In the genomic region with DNA sequence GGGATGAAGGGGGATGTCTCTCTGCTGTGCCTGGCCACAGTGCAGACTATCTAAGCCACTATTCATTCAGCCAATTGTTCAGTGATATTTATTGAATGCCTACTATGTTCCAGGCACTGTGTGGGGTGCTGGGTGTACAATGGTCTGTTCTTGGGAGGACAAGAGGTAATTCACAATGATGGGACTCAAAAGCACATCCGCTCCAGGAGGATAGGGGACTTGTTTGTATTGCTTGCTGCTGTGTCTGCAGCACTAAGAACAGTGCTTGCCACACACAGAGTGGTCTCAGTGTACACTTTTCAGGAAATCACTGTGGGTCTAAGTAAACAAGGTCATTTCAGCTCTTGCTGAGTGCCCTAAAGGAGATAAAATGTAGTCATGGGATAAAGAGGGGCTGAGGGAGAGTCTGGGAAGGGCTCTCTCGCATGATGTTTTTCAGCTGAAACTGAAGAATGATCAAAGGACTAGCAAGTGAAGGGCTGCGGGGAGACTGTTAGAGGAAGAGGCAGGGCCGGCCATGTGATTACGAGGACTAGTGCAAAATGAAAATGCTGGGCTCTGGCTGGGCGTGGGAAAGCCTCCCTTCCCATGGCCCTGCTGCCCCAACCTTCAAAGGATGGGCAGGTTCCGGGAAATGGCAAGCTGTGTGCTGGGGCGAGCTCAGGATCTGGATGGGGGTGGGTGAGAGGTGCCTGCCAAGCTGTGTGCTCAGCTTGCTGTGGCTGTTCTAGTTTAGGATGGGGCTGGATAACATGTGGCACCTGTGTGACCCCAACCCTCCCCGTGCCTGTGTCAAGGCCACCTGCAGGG, we compare ENCODE assay signal across 18 cellular contexts. TPM values are rescaled to one million over a fixed set of nuclear protein-coding genes. Genes with fewer than 3 reads are reported as not detected.
DNase-seq lines count a peak whose midpoint lies in the region; ATAC-seq, FAIRE-seq and TF ChIP-seq lines count a peak whose summit lies in the region.
"Had no signal": no experiment of that assay in that cellular context is flagged by ENCODE, and none has a peak within 500 bp of the region (broad histone marks: within the 10 kb centered on the region; RNA-seq: fewer than 3 reads in every experiment).

No MANE protein-coding gene starts in this region.

- no peak overlapping the region for H3K18ac ChIP-seq in mesenchymal stem cell (ENCODE audit: low read depth in 1 of 2, low read length in 2 of 2)

- H2BK15ac ChIP-seq in mesenchymal stem cell (ENCODE audit: low read depth, poor library complexity, severe bottlenecking) = no peak overlapping the region

- H3K36me3 Mint-ChIP-seq in T-cell = peaks cover 30% of the 10 kb centered on the region

- H2AK5ac ChIP-seq in mesenchymal stem cell (ENCODE audit: low read length, severe bottlenecking) = no peak overlapping the region

- CTCF ChIA-PET in T-cell (lab: Charles Lee) = no interaction called here

- H3K27ac ChIP-seq in cardiac muscle cell (peak overlapping the region; percentile 45), caudate nucleus (ENCODE audit: low read depth, low read length) (peak overlapping the region; percentile 89), mesenchymal stem cell (ENCODE audit: low read length, poor library complexity, severe bottlenecking) (no peak overlapping the region), temporal lobe (ENCODE audit: low read depth, low read length) (peak overlapping the region; percentile 92)
- H3K27ac ChIP-seq: stomach had no signal

- H3K27me3 Mint-ChIP-seq in T-cell = no peaks in the 10 kb centered on the region
- H3K27me3 Mint-ChIP-seq: CD8-positive, alpha-beta memory T cell had no signal

- no peak overlapping the region for H3K23ac ChIP-seq in mesenchymal stem cell (ENCODE audit: low read length in 2 of 2)

- no peak overlapping the region for H4K91ac ChIP-seq in mesenchymal stem cell (ENCODE audit: low read length)

- H2BK120ac ChIP-seq in mesenchymal stem cell (ENCODE audit: low read depth, low read length) = no peak overlapping the region

- H3K4me1 ChIP-seq in cardiac muscle cell (ENCODE audit: low read depth) = no peaks in the 10 kb centered on the region
- H3K4me1 ChIP-seq in mesenchymal stem cell (ENCODE audit: control insufficient read depth, insufficient read depth, low read depth, low read length) = peaks cover 4% of the 10 kb centered on the region
- H3K4me1 ChIP-seq: stomach had no signal

- H2BK12ac ChIP-seq in mesenchymal stem cell (ENCODE audit: low read length in 2 of 2) = no peak overlapping the region

- no peak overlapping the region for H3K27ac Mint-ChIP-seq in T-cell
- H3K27ac Mint-ChIP-seq: activated naive CD4-positive, alpha-beta T cell treated with anti-CD3 and anti-CD28 coated beads for 36 hours; CD8-positive, alpha-beta memory T cell had no signal

- no peak overlapping the region for H2BK5ac ChIP-seq in mesenchymal stem cell (ENCODE audit: low read depth, low read length, poor library complexity, severe bottlenecking)

- no peak overlapping the region for H3K4me3 ChIP-seq in cardiac muscle cell
- H3K4me3 ChIP-seq in mesenchymal stem cell (ENCODE audit: insufficient read depth in 1 of 2, low read depth in 1 of 2, low read length in 2 of 2) = no peak overlapping the region
- H3K4me3 ChIP-seq: stomach had no signal

- FAIRE-seq in GM19239 (lab: Jason Lieb, UNC) = no peak

- no peak overlapping the region for H3K4ac ChIP-seq in mesenchymal stem cell (ENCODE audit: low read depth in 1 of 2, low read length in 2 of 2)

- no peak overlapping the region for H4K8ac ChIP-seq in mesenchymal stem cell (ENCODE audit: low read length)

- peak overlapping the region in 1 of 3 donors; percentile 37 for H3K4me3 Mint-ChIP-seq in T-cell
- H3K4me3 Mint-ChIP-seq: activated naive CD4-positive, alpha-beta T cell treated with anti-CD3 and anti-CD28 coated beads for 36 hours had no signal

- H3K9ac ChIP-seq in mesenchymal stem cell (ENCODE audit: low read length) = no peak overlapping the region

- H2AFZ ChIP-seq in mesenchymal stem cell (ENCODE audit: low read depth, low read length) = no peak overlapping the region

- no peaks in the 10 kb centered on the region for H3K36me3 ChIP-seq in cardiac muscle cell
- H3K36me3 ChIP-seq in mesenchymal stem cell (ENCODE audit: control insufficient read depth in 1 of 2, insufficient read depth in 2 of 2, low read depth in 1 of 2, low read length in 2 of 2) = peaks cover under 1 to 5% of the 10 kb centered on the region in 2 experiments

- POLR2A ChIA-PET in T-cell (lab: Charles Lee) = no interaction called here

- intact Hi-C loops in cardiac septum (cut with DNase I) = no loop called here

- WGBS in mesenchymal stem cell = 73% methylated on average over 9 of the region's 9 CpGs

- no peak for TF ChIP-seq CTCF in cardiac muscle cell (IDR thresholded peaks at IDR 0.05; ENCODE audit: low read depth, low read length)

- H3K9me3 Mint-ChIP-seq in T-cell = no peaks in the 10 kb centered on the region
- H3K9me3 Mint-ChIP-seq: activated naive CD4-positive, alpha-beta T cell treated with anti-CD3 and anti-CD28 coated beads for 36 hours; CD8-positive, alpha-beta memory T cell had no signal

- H3K27me3 ChIP-seq in cardiac muscle cell (no peaks in the 10 kb centered on the region), mesenchymal stem cell (ENCODE audit: control insufficient read depth in 1 of 2, insufficient read depth in 1 of 2, low read length in 2 of 2) (no peaks in the 10 kb centered on the region)
- H3K27me3 ChIP-seq: stomach had no signal

- H3K79me1 ChIP-seq in mesenchymal stem cell (replicated peaks; ENCODE audit: low read length, poor library complexity, severe bottlenecking) = no peaks in the 10 kb centered on the region

- H3K4me1 Mint-ChIP-seq in T-cell = peaks cover 4 to 9% (median 7%) of the 10 kb centered on the region in 3 donors
- H3K4me1 Mint-ChIP-seq: CD8-positive, alpha-beta memory T cell had no signal

- H3K9me3 ChIP-seq in cardiac muscle cell (ENCODE audit: low read depth) (no peaks in the 10 kb centered on the region), mesenchymal stem cell (ENCODE audit: control insufficient read depth, low read length) (no peaks in the 10 kb centered on the region)
- H3K9me3 ChIP-seq: stomach had no signal

- H3K4me2 ChIP-seq in mesenchymal stem cell (ENCODE audit: low read length, poor library complexity, severe bottlenecking) = no peak overlapping the region

- ATAC-seq in T-cell (replicated peaks in 1 of 4) = no peak
- ATAC-seq: activated CD4-positive, CD25-positive, alpha-beta regulatory T cell treated with anti-CD3 and anti-CD28 coated beads, Interleukin-2, amount 50 U/mL, for 24 hours; left ventricle myocardium superior; Right ventricle myocardium inferior had no signal

- peak overlapping the region in 1 of 2 experiments; percentile 39 for H3K14ac ChIP-seq in mesenchymal stem cell (ENCODE audit: low read length in 2 of 2)

- DNase-seq in cardiac muscle cell (ENCODE audit: low read depth in 1 of 2, low spot score in 1 of 2) (no peak), cardiac septum (ENCODE audit: low spot score) (no peak), caudate nucleus (lab: John Stamatoyannopoulos, UW) (peak in 47 of 61 donors; percentile 11 to 90 (median 53)), mesenchymal stem cell (peak; percentile 1), GM19239 (ENCODE audit: insufficient read length, low spot score) (no peak), T-cell (no peak)
- no peak for DNase-seq in stimulated activated CD4-positive, alpha-beta T cell treated with anti-CD3 and anti-CD28 coated beads, Interleukin-15, amount 100 ng/mL, for 24 hours
- DNase-seq: ACHN; activated CD8-positive, alpha-beta memory T cell treated with anti-CD3 and anti-CD28 coated beads, Interleukin-2, amount 50 U/mL, for 48 hours; activated naive CD4-positive, alpha-beta T cell treated with anti-CD3 and anti-CD28 coated beads for 36 hours; GOT3; left ventricle myocardium superior; NCI-H1436; stomach had no signal

RNA-seq across cellular contexts. Expression of a gene that starts 39.1 kb away (rescaled TPM):
- total RNA-seq in cardiac muscle cell (12.2 and 15.4 TPM in 2 replicates), cardiac septum (7.2 TPM), temporal lobe (4.4 TPM), T-cell (10 to 100 TPM in 1 of 5 donors, 1 to 10 TPM in 4; 6.3 to 16.1 (median 9.1) TPM)
- polyA plus RNA-seq in cardiac muscle cell = 20.3 and 20.6 TPM in 2 replicates
- polyA plus RNA-seq in mesenchymal stem cell (2013, experiment 1 of 2) = 6.0 TPM
- polyA plus RNA-seq in mesenchymal stem cell (2013, experiment 2 of 2) = 6.1 TPM

Comparison
In these comparisons a context has a peak if more than half of its experiments do, and no peak if none do; other contexts are left out.
1. DNase-seq: peak in caudate nucleus (47 of 61) and mesenchymal stem cell (single experiment); none in cardiac muscle cell (0 of 2), cardiac septum (single experiment), GM19239 (single experiment), stimulated activated CD4-positive, alpha-beta T cell treated with anti-CD3 and anti-CD28 coated beads, Interleukin-15, amount 100 ng/mL, for 24 hours (single experiment) and T-cell (0 of 34).